Comparison of ENCODE assay signal across 19 cellular contexts in the genomic region with DNA sequence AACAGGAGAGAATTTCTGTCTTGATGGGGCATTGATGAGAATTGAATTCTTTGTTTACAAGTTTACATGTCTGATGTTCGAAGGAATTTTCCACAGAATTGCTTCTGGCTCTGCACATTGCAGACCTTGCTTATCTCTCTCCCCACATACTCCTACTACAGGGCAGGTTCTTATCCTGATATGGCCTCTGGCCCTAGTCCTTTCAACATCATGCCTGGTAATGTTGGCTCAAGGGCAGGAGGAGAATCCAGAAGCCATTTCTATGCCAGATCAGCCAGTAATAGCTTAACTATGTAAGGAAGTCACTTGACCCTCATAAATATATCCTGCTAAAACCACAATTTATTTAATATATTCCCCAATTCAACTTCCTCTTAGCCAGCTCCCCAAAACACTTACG. TPM values are rescaled to one million over a fixed set of nuclear protein-coding genes. Genes with fewer than 3 reads are reported as not detected.
A peak's percentile ranks its signal among the peaks of the same experiment; 100 is the strongest.
DNase-seq lines count a peak whose midpoint lies in the region; ATAC-seq and TF ChIP-seq lines count a peak whose summit lies in the region.
"Had no signal": no experiment of that assay in that cellular context is flagged by ENCODE, and none has a peak within 500 bp of the region (broad histone marks: within the 10 kb centered on the region; RNA-seq: fewer than 3 reads in every experiment).

No MANE protein-coding gene starts in this region.

- H4K20me1 ChIP-seq in GM23248 (ENCODE audit: insufficient read depth), result no peaks in the 10 kb centered on the region

- H3K9me2 ChIP-seq in GM23248 (ENCODE audit: insufficient read depth), result no peaks in the 10 kb centered on the region

- ATAC-seq in GM18868 (IDR thresholded peaks at IDR 0.05; ENCODE audit: unreplicated experiment), result no peak
- ATAC-seq: body of pancreas, T-cell had no signal

- H3K4me3 ChIP-seq in GM23248 (no peak overlapping the region), stomach (no peak overlapping the region)
- H3K4me3 ChIP-seq: body of pancreas, Peyer's patch, spleen had no signal

- DNase-seq in GM23248 (peak; percentile 56), OCI-M1 (lab: John Stamatoyannopoulos, UW) (peak; percentile 72), dermis blood vessel endothelial cell (peak; percentile 49), myocyte (ENCODE audit: low read depth) (peak; percentile 10), stomach (no peak)
- DNase-seq in activated naive CD4-positive, alpha-beta T cell (lab: John Stamatoyannopoulos, UW), result no peak
- DNase-seq: activated gamma-delta T cell treated with Interleukin-2 at 50 U/mL for 16 hours; body of pancreas; DMS53; kidney; NCI-H187 treated with DMSO at 0.1 percent for 48 hours; NCI-H69; Peyer's patch; spleen; stimulated activated naive CD4-positive, alpha-beta T cell; T-cell had no signal

- intact Hi-C loops in stomach (cut with DNase I; ENCODE audit: low total_unique reads), result no loop called here

- TF ChIP-seq CTCF in stomach (IDR thresholded peaks at IDR 0.05), result no peak

- no peak overlapping the region for H3K9ac ChIP-seq in GM23248

- 68 to 77% methylated on average over 2 of the region's 2 CpGs for WGBS in GM23248 (ENCODE audit: low coverage in 1 of 2, low lambda C conversion rate in 2 of 2, missing lambda C conversion rate in 2 of 2), 2 experiments
- WGBS in stomach, 5 donors, result 49 to 64% (median 57%) methylated on average over 2 of the region's 2 CpGs

- no peaks in the 10 kb centered on the region for H3K79me2 ChIP-seq in GM23248 (ENCODE audit: insufficient read depth)

- H3K27me3 ChIP-seq in GM23248 (replicated peaks; ENCODE audit: insufficient read depth) (no peaks in the 10 kb centered on the region), stomach (no peaks in the 10 kb centered on the region)
- H3K27me3 ChIP-seq: body of pancreas, Peyer's patch, spleen had no signal

- in situ Hi-C loops in GM23248 (cut with MboI), result no loop called here

- peaks cover 3% of the 10 kb centered on the region for H3F3A ChIP-seq in GM23248 (ENCODE audit: insufficient read depth)

- H3K9me3 ChIP-seq in GM23248 (ENCODE audit: low read depth), result no peaks in the 10 kb centered on the region
- no peaks in the 10 kb centered on the region for H3K9me3 ChIP-seq in stomach
- H3K9me3 ChIP-seq: body of pancreas, Peyer's patch, spleen had no signal

- TF ChIP-seq POLR2A in stomach (IDR thresholded peaks at IDR 0.05), result no peak

- no peak overlapping the region for H3K27ac ChIP-seq in GM23248
- no peak overlapping the region for H3K27ac ChIP-seq in stomach
- H3K27ac ChIP-seq: body of pancreas, C4-2B, HL-60, Peyer's patch, spleen had no signal

- H3K36me3 ChIP-seq in GM23248 (ENCODE audit: low read depth) (no peaks in the 10 kb centered on the region), stomach (no peaks in the 10 kb centered on the region)
- H3K36me3 ChIP-seq: Peyer's patch, spleen had no signal

- H3K4me1 ChIP-seq in GM23248 (ENCODE audit: insufficient read depth) (peaks cover 16% of the 10 kb centered on the region), stomach (peaks cover 0 to 8% (median 2%) of the 10 kb centered on the region in 4 donors)
- H3K4me1 ChIP-seq: body of pancreas, Peyer's patch had no signal

- no peak overlapping the region for H3K4me2 ChIP-seq in GM23248 (ENCODE audit: unreplicated experiment)

- TF ChIP-seq EP300 in stomach (IDR thresholded peaks at IDR 0.05), result no peak

- no peak overlapping the region for H2AFZ ChIP-seq in GM23248

RNA-seq across cellular contexts. Expression of gene TSPAN5, which starts 24.3 kb away (rescaled TPM):
- total RNA-seq in GM23248 (2014; rRNA removed; shearing (Covaris generic)), result 61.9 and 69.6 TPM in 2 replicates
- polyA plus RNA-seq in GM23248 (2016; fragmentation: Nextera tagmentation; extraction: Ambion mirVana) (70.8 and 76.6 TPM in 2 replicates), stomach (1 to 10 TPM; 1.6 to 5.3 (median 2.9) TPM)
- total RNA-seq in dermis blood vessel endothelial cell (78.3 and 138 TPM in 2 replicates), myocyte (14.1 and 19.7 TPM in 2 replicates), stomach (10 to 100 TPM in 3 of 5 donors, 1 to 10 TPM in 2; 7.5 to 90.2 (median 18.1) TPM)
- polyA plus RNA-seq in myocyte (2012), result 13.9 TPM

Comparison
In these comparisons a context has a peak if more than half of its experiments do, and no peak if none do; other contexts are left out.
1. DNase-seq: peak in GM23248 (single experiment), OCI-M1 (single experiment), dermis blood vessel endothelial cell (single experiment) and myocyte (single experiment); none in activated naive CD4-positive, alpha-beta T cell (0 of 4) and stomach (single experiment).